18 cellular contexts compared by ENCODE assay signal in the genomic region with DNA sequence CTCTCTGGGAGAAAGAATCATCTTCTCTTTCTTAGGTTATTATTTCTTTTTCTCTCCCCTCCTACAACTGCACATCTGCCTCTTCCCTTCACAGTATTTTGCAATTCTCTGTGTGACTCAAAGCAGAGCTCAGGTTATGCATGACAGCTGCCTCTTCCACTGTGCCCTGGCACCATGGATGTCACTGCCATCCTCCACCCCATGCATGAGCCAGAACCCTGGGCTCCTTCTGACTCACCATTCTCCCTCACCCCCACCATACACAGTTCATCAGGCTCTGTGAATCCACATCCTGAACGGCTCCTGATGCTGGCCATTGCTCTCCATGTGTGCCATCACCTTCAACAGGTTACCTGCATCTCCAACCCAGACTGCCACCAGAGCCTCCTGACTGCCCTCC. TPM values are rescaled to one million over a fixed set of nuclear protein-coding genes. Genes with fewer than 3 reads are reported as not detected.
DNase-seq lines count a peak whose midpoint lies in the region; ATAC-seq and TF ChIP-seq lines count a peak whose summit lies in the region.
"Had no signal": no experiment of that assay in that cellular context is flagged by ENCODE, and none has a peak within 500 bp of the region (broad histone marks: within the 10 kb centered on the region; RNA-seq: fewer than 3 reads in every experiment).

No MANE protein-coding gene starts in this region.

- in situ Hi-C loops in Caki2 (cut with HindIII; ENCODE audit: low pct_unique_long_range_greater_than_20kb, low sequenced_read_pairs): no loop called here

- H3K4me3 Mint-ChIP-seq in endodermal cell: no peak overlapping the region
- H3K4me3 Mint-ChIP-seq: CD4-positive, alpha-beta T cell had no signal

- no peaks in the 10 kb centered on the region for H3K36me3 Mint-ChIP-seq in endodermal cell (ENCODE audit: low read depth)

- H3K36me3 ChIP-seq in endodermal cell (ENCODE audit: control insufficient read depth, insufficient read depth, low read length): no peaks in the 10 kb centered on the region

- peaks cover 9% of the 10 kb centered on the region for H3K4me1 Mint-ChIP-seq in endodermal cell

- peaks cover 62% of the 10 kb centered on the region for H3K27me3 ChIP-seq in endodermal cell (ENCODE audit: control insufficient read depth, insufficient read depth, low read length, poor library complexity, severe bottlenecking)

- no peak for ATAC-seq in GM18909 (IDR thresholded peaks at IDR 0.05; ENCODE audit: poor library complexity, unreplicated experiment)
- ATAC-seq: A549, HepG2 had no signal

- H3K4me3 ChIP-seq in endodermal cell (ENCODE audit: low read length): no peak overlapping the region
- H3K4me3 ChIP-seq: A549 had no signal

- peaks cover 77% of the 10 kb centered on the region for H3K27me3 Mint-ChIP-seq in endodermal cell (ENCODE audit: insufficient read depth)

- no peak overlapping the region for H3K27ac ChIP-seq in endodermal cell (ENCODE audit: low read depth, low read length)
- H3K27ac ChIP-seq: A549 had no signal

- peak; percentile 62 for DNase-seq in Caki2 (ENCODE audit: low read depth)
- peak; percentile 3 for DNase-seq in LHCN-M2 (ENCODE audit: low read depth)
- no peak for DNase-seq in endodermal cell
- peak; percentile 90 for DNase-seq in kidney tubule cell (ENCODE audit: low spot score)
- DNase-seq in NCI-H2227 (lab: John Stamatoyannopoulos, UW; ENCODE audit: unreplicated experiment): no peak
- no peak for DNase-seq in NCI-H1417 (lab: John Stamatoyannopoulos, UW)
- DNase-seq: Caco-2; CD4-positive, alpha-beta T cell; KG1; NCI-H1436 treated with DMSO at 0.1 percent for 48 hours; NCI-H2081; NCI-H2171 treated with DMSO at 0.1 percent for 48 hours; Right ventricle myocardium superior had no signal

- H3K9ac ChIP-seq in endodermal cell (ENCODE audit: extremely low read depth, low read length, poor library complexity, severe bottlenecking): no peak overlapping the region

- no peaks in the 10 kb centered on the region for H3K4me1 ChIP-seq in endodermal cell (ENCODE audit: control insufficient read depth, insufficient read depth, low read length)
- H3K4me1 ChIP-seq: A549, Caco-2 had no signal

- 56 to 60% methylated on average over 1 of the region's 1 CpG for WGBS in endodermal cell (ENCODE audit: insufficient coverage in 1 of 2, insufficient read length in 1 of 2), 2 experiments

- H3K9me3 ChIP-seq in endodermal cell (ENCODE audit: control insufficient read depth, low read length): peaks cover 24% of the 10 kb centered on the region
- H3K9me3 ChIP-seq: A549, Caco-2 had no signal

- H3K9me3 Mint-ChIP-seq in endodermal cell: peaks cover 4% of the 10 kb centered on the region

- H3K27ac Mint-ChIP-seq in endodermal cell: no peak overlapping the region
- H3K27ac Mint-ChIP-seq: CD4-positive, alpha-beta T cell had no signal

- peak; percentile 40 for TF ChIP-seq CTCF in endodermal cell (conservative IDR thresholded peaks at IDR 0.05)

RNA-seq across cellular contexts. Expression of a gene that starts 23.9 kb away (rescaled TPM):
- total RNA-seq in Caki2 (2014; rRNA removed; shearing (Covaris generic); ENCODE audit: low replicate concordance): not detected in 2 replicates
- not detected in 2 replicates for total RNA-seq in LHCN-M2 (2014; rRNA removed)
- not detected for polyA plus RNA-seq in LHCN-M2 (2012)
- under 1 TPM; 0.22 to 0.37 TPM for total RNA-seq in endodermal cell
- 0.39 TPM for polyA plus RNA-seq in endodermal cell (2013, experiment 1 of 2)
- polyA plus RNA-seq in endodermal cell (2013, experiment 2 of 2): 0.37 TPM
- total RNA-seq: Caco-2; CD4-positive, alpha-beta T cell; HepG2; NCI-H460; Right ventricle myocardium superior had no signal
- polyA plus RNA-seq: A549, BJ, HepG2 had no signal

Comparison
In these comparisons a context has a peak if more than half of its experiments do, and no peak if none do; other contexts are left out.
1. DNase-seq: peak in Caki2 (single experiment), LHCN-M2 (single experiment) and kidney tubule cell (single experiment); none in endodermal cell (single experiment), NCI-H2227 (single experiment) and NCI-H1417 (0 of 3).